Comparison of ENCODE assay signal across 15 cellular contexts in genomic region chr16:86216591-86216990, GRCh38.
DNase-seq lines count a peak whose midpoint lies in the region; ATAC-seq, FAIRE-seq and TF ChIP-seq lines count a peak whose summit lies in the region.
"Had no signal": no experiment of that assay in that cellular context is flagged by ENCODE, and none has a peak within 500 bp of the region (broad histone marks: within the 10 kb centered on the region; RNA-seq: fewer than 3 reads in every experiment).

No MANE protein-coding gene starts in this region.

- CTCF ChIA-PET in H1 (lab: Charles Lee; ENCODE audit: partially characterized antibody), result interaction anchor here (0.6 to 1.9 kb wide), 2 partner anchors 111 to 144 kb away, joined by 4 read pairs; no protein-coding TSS in a partner anchor

- no peak overlapping the region for H2BK5ac ChIP-seq in H1 (ENCODE audit: low read depth, low read length)

- peak overlapping the region; percentile 43 for H3K27ac Mint-ChIP-seq in neural crest cell (ENCODE audit: unreplicated experiment)
- H3K27ac Mint-ChIP-seq: B cell; CD8-positive, alpha-beta T cell had no signal

- H3K27ac ChIP-seq in right cardiac atrium (ENCODE audit: low read length) (no peak overlapping the region), H1 (ENCODE audit: low read depth, low read length) (no peak overlapping the region), spleen (peak overlapping the region in 4 of 8 donors; percentile 10 to 68 (median 40)), brain microvascular endothelial cell (no peak overlapping the region)
- H3K27ac ChIP-seq: BLaER1 treated with 17β-estradiol and CSF1 and Interleukin-3, amounts not matched to agents 10 nM and 100 nM had no signal

- H2BK20ac ChIP-seq in H1 (ENCODE audit: low read length), result no peak overlapping the region

- POLR2A ChIA-PET in H1 (lab: Charles Lee; ENCODE audit: partially characterized antibody), result no interaction called here

- no peak for TF ChIP-seq EP300 in H1 (IDR thresholded peaks at IDR 0.05; ENCODE audit: borderline replicate concordance in 1 of 2, low read depth in 2 of 2, low read length in 2 of 2)

- H3K9me3 ChIP-seq in right cardiac atrium (ENCODE audit: control insufficient read depth, low read length), result no peaks in the 10 kb centered on the region
- no peaks in the 10 kb centered on the region for H3K9me3 ChIP-seq in H1 (ENCODE audit: insufficient read depth in 2 of 2, low read depth in 1 of 2, low read length in 1 of 2)
- H3K9me3 ChIP-seq in spleen, result peaks cover 0 to 11% (median 2%) of the 10 kb centered on the region in 8 donors
- H3K9me3 ChIP-seq: HAP-1 had no signal

- H3K4ac ChIP-seq in H1 (replicated peaks; ENCODE audit: insufficient read length, low read depth, low read length), result no peak overlapping the region

- H3K23ac ChIP-seq in H1 (ENCODE audit: insufficient read length), result no peak overlapping the region

- no peak overlapping the region for H2BK12ac ChIP-seq in H1 (ENCODE audit: low read depth, low read length)

- no peak overlapping the region for H3K4me3 ChIP-seq in right cardiac atrium (ENCODE audit: low read length)
- no peak overlapping the region for H3K4me3 ChIP-seq in H1 (ENCODE audit: extremely low read depth in 1 of 4, insufficient read depth in 2 of 4, low read depth in 3 of 4, low read length in 4 of 4)
- H3K4me3 ChIP-seq in spleen, result no peak overlapping the region
- H3K4me3 ChIP-seq in brain microvascular endothelial cell (ENCODE audit: low read depth, low read length), result no peak overlapping the region
- H3K4me3 ChIP-seq: BLaER1 treated with 17β-estradiol and CSF1 and Interleukin-3, amounts not matched to agents 10 nM and 100 nM; HAP-1 had no signal

- no peak overlapping the region for H4K8ac ChIP-seq in H1 (ENCODE audit: extremely low read depth, insufficient read depth, low read length)

- no peak overlapping the region for H3K4me2 ChIP-seq in H1 (ENCODE audit: insufficient read depth in 1 of 2, low read depth in 2 of 2, low read length in 2 of 2)
- H3K4me2 ChIP-seq: BLaER1 treated with 17β-estradiol and CSF1 and Interleukin-3, amounts not matched to agents 10 nM and 100 nM had no signal

- no peaks in the 10 kb centered on the region for H3K4me1 Mint-ChIP-seq in neural crest cell

- 0 out of 2 replicates have a peak overlapping the region, but pooled peaks have one; percentile 72 for H2BK15ac ChIP-seq in H1 (ENCODE audit: low read length)

- H3K27me3 Mint-ChIP-seq in neural crest cell (ENCODE audit: low read depth), result peaks cover 27% of the 10 kb centered on the region

- FAIRE-seq in H1 (lab: Jason Lieb, UNC), result no peak

- H3K9me3 Mint-ChIP-seq in neural crest cell, result peaks cover 10% of the 10 kb centered on the region

- no peaks in the 10 kb centered on the region for H4K20me1 ChIP-seq in H1 (replicated peaks in 1 of 2; ENCODE audit: control insufficient read depth in 1 of 2, insufficient read depth in 2 of 2, low read length in 2 of 2)

- no peak for TF ChIP-seq POLR2A in H1 (IDR thresholded peaks at IDR 0.05; ENCODE audit: control extremely low read depth in 1 of 2, low read depth in 2 of 2, low read length in 2 of 2)
- TF ChIP-seq POLR2A in spleen (IDR thresholded peaks at IDR 0.05), result no peak

- H3K23me2 ChIP-seq in H1 (ENCODE audit: low read depth, low read length), result no peaks in the 10 kb centered on the region

- 88% methylated on average over 9 of the region's 9 CpGs for WGBS in right cardiac atrium
- WGBS in H1 (ENCODE audit: extremely low coverage in 1 of 2, insufficient coverage in 1 of 2, insufficient read length in 1 of 2, insufficient replicate concordance in 2 of 2, low coverage in 1 of 2, low lambda C conversion rate in 2 of 2, missing lambda C conversion rate in 1 of 2), 2 experiments, result 91% methylated on average over 9 of the region's 9 CpGs; no CpG with 5 or more reads in 1 of the 2 experiments
- 60 to 80% (median 69%) methylated on average over 6 to 9 of the region's 9 CpGs for WGBS in spleen, 5 donors

- no peak overlapping the region for H3K4me3 Mint-ChIP-seq in neural crest cell
- H3K4me3 Mint-ChIP-seq: B cell; CD8-positive, alpha-beta T cell; IgD-negative memory B cell had no signal

- no peak overlapping the region for H2AFZ ChIP-seq in H1 (ENCODE audit: low read length)

- intact Hi-C loops in cardiac septum (cut with DNase I) (no loop called here), right cardiac atrium (cut with DNase I) (no loop called here), spleen (cut with DNase I; ENCODE audit: low total_unique reads) (no loop called here)

- H3K9ac ChIP-seq in H1 (replicated peaks in 1 of 4; ENCODE audit: extremely low read depth in 1 of 4, low read depth in 3 of 4, low read length in 3 of 4), result no peak overlapping the region
- H3K9ac ChIP-seq: BLaER1 treated with 17β-estradiol and CSF1 and Interleukin-3, amounts not matched to agents 10 nM and 100 nM had no signal

- TF ChIP-seq CTCF in H1 (IDR thresholded peaks at IDR 0.05; ENCODE audit: control extremely low read depth in 1 of 3, insufficient read depth in 1 of 3, low read depth in 1 of 3, low read length in 3 of 3), result no peak
- no peak for TF ChIP-seq CTCF in neural crest cell (conservative IDR thresholded peaks at IDR 0.05)
- TF ChIP-seq CTCF in spleen (IDR thresholded peaks at IDR 0.05 in 8 of 11, conservative IDR thresholded peaks at IDR 0.05 in 3 of 11), result no peak
- no peak for TF ChIP-seq CTCF in brain microvascular endothelial cell (IDR thresholded peaks at IDR 0.05; ENCODE audit: low read depth, low read length, missing control alignments)

- DNase-seq in cardiac septum (ENCODE audit: low spot score), result peak; percentile 49
- DNase-seq in right cardiac atrium, result no peak
- no peak for DNase-seq in H1 (ENCODE audit: low read depth in 1 of 2, low spot score in 2 of 2)
- DNase-seq in neural crest cell (ENCODE audit: low read depth, low spot score), result no peak
- DNase-seq in spleen, result peak; percentile 71
- DNase-seq in HPDE6-E6E7 (ENCODE audit: extremely low spot score), result no peak
- no peak for DNase-seq in brain microvascular endothelial cell
- DNase-seq: Calu3; CD8-positive, alpha-beta T cell; DMS79 treated with DMSO at 0.1 percent for 48 hours; GF-D8 had no signal

- H2BK120ac ChIP-seq in H1 (replicated peaks; ENCODE audit: low read depth, low read length), result no peak overlapping the region

- H3K79me1 ChIP-seq in H1 (ENCODE audit: low read depth, low read length), result no peaks in the 10 kb centered on the region; the same call in 1 of the 2 replicates

- no peak for TF ChIP-seq RAD21 in H1 (IDR thresholded peaks at IDR 0.05 in 1 of 2, conservative IDR thresholded peaks at IDR 0.05 in 1 of 2; ENCODE audit: low read depth in 2 of 2, low read length in 2 of 2)

- no peaks in the 10 kb centered on the region for H3K79me2 ChIP-seq in H1 (ENCODE audit: control insufficient read depth in 1 of 2, insufficient read depth in 2 of 2, low read length in 2 of 2)

- H3K36me3 ChIP-seq in H1 (ENCODE audit: control insufficient read depth in 2 of 4, insufficient read depth in 4 of 4, low read length in 3 of 4), result no peaks in the 10 kb centered on the region
- H3K36me3 ChIP-seq in spleen, result no peaks in the 10 kb centered on the region
- H3K36me3 ChIP-seq in brain microvascular endothelial cell (replicated peaks), result no peaks in the 10 kb centered on the region
- H3K36me3 ChIP-seq: BLaER1 treated with 17β-estradiol and CSF1 and Interleukin-3, amounts not matched to agents 10 nM and 100 nM; HAP-1 had no signal

- no peak overlapping the region for H3K14ac ChIP-seq in H1 (ENCODE audit: insufficient read length)

- in situ Hi-C loops in brain microvascular endothelial cell (cut with HindIII; ENCODE audit: low pct_ligation_motif_present, low sequenced_read_pairs), result no loop called here

- no peak overlapping the region for H3K18ac ChIP-seq in H1 (ENCODE audit: extremely low read depth, low read length)

- H4K91ac ChIP-seq in H1 (replicated peaks; ENCODE audit: insufficient read length, low read length), result no peak overlapping the region

- peaks cover 2% of the 10 kb centered on the region for H3K4me1 ChIP-seq in right cardiac atrium (ENCODE audit: control insufficient read depth, insufficient read depth, low read length)
- H3K4me1 ChIP-seq in H1 (replicated peaks in 1 of 4; ENCODE audit: control insufficient read depth in 3 of 4, insufficient read depth in 4 of 4, low read length in 3 of 4), result no peaks in the 10 kb centered on the region; a peak in 1 of 7 replicates
- H3K4me1 ChIP-seq in spleen, result peaks cover 0 to 35% (median 18%) of the 10 kb centered on the region in 6 donors
- H3K4me1 ChIP-seq: HAP-1 had no signal

- H4K5ac ChIP-seq in H1 (ENCODE audit: insufficient read length, low read depth, low read length), result no peak overlapping the region

- ATAC-seq in right cardiac atrium, result no peak
- ATAC-seq: CD8-positive, alpha-beta T cell had no signal

- H2AK5ac ChIP-seq in H1 (ENCODE audit: low read depth, low read length), result no peak overlapping the region

- no peaks in the 10 kb centered on the region for H3K27me3 ChIP-seq in right cardiac atrium (ENCODE audit: control insufficient read depth, insufficient read depth)
- H3K27me3 ChIP-seq in H1 (replicated peaks in 1 of 4; ENCODE audit: control insufficient read depth in 3 of 4, extremely low read depth in 1 of 4, insufficient read depth in 3 of 4, low read length in 3 of 4), result no peaks in the 10 kb centered on the region; a peak in 1 of 7 replicates
- H3K27me3 ChIP-seq in spleen (replicated peaks in 1 of 7), result peaks cover 0 to 16% (median 0%) of the 10 kb centered on the region in 7 donors
- peaks cover 16% of the 10 kb centered on the region for H3K27me3 ChIP-seq in brain microvascular endothelial cell (replicated peaks)

- no peaks in the 10 kb centered on the region for H3K36me3 Mint-ChIP-seq in neural crest cell (ENCODE audit: low read depth)
- H3K36me3 Mint-ChIP-seq: CD8-positive, alpha-beta T cell; IgD-negative memory B cell had no signal

- H3K56ac ChIP-seq in H1 (replicated peaks; ENCODE audit: insufficient read length, low read depth, low read length), result no peak overlapping the region

TF ChIP-seq in H1, 55 proteins besides CTCF, POLR2A, EP300 and RAD21:
- TF ChIP-seq HDAC6 (IDR thresholded peaks at IDR 0.05; ENCODE audit: low read depth, low read length) (no peak), FOSL1 (IDR thresholded peaks at IDR 0.05; ENCODE audit: insufficient read depth, low read depth, low read length) (no peak), ASH2L (IDR thresholded peaks at IDR 0.05; ENCODE audit: low read length) (no peak), EGR1 (IDR thresholded peaks at IDR 0.05; ENCODE audit: borderline replicate concordance, low read depth, low read length) (no peak), NANOG (IDR thresholded peaks at IDR 0.05; ENCODE audit: insufficient read depth, low read depth, low read length, poor library complexity, severe bottlenecking) (no peak), SIX5 (IDR thresholded peaks at IDR 0.05; ENCODE audit: low read depth, low read length) (no peak), SP1 (IDR thresholded peaks at IDR 0.05; ENCODE audit: low read depth, low read length) (no peak)

Comparison
In these comparisons a context has a peak if more than half of its experiments do, and no peak if none do; other contexts are left out.
1. DNase-seq: peak in cardiac septum (single experiment) and spleen (single experiment); none in right cardiac atrium (0 of 3), H1 (0 of 2), neural crest cell (single experiment), HPDE6-E6E7 (single experiment) and brain microvascular endothelial cell (single experiment).